In genomic region chr1:26785611-26786436, GRCh38 we compare ENCODE assay signal across 1 cellular context.
TF ChIP-seq lines count a peak whose summit lies in the region.

No MANE protein-coding gene starts in this region.

TF ChIP-seq in K562, 482 proteins besides CTCF, POLR2A, EP300 and RAD21 (continued from another document and continues in another):
- TF ChIP-seq CHD7 (IDR thresholded peaks at IDR 0.05; ENCODE audit: low read depth, low read length) (no peak), CBX1 (IDR thresholded peaks at IDR 0.05; ENCODE audit: low read depth) (no peak), SRSF3 (IDR thresholded peaks at IDR 0.05; ENCODE audit: insufficient read depth, low read length) (no peak), ARID4B (CRISPR knock-in tag; IDR thresholded peaks at IDR 0.05) (no peak), CEBPG (CRISPR knock-in tag; IDR thresholded peaks at IDR 0.05) (no peak; the same call in 1 of the 2 replicates), CEBPG (tag; conservative IDR thresholded peaks at IDR 0.05 in 1 of 2, IDR thresholded peaks at IDR 0.05 in 1 of 2) (peak; percentile 26 to 54; a peak in 3 of 4 replicates), DDX20 (tag; IDR thresholded peaks at IDR 0.05; ENCODE audit: low read depth) (no peak), ZKSCAN8 (CRISPR knock-in tag; IDR thresholded peaks at IDR 0.05) (no peak; the same call in 1 of the 2 replicates), PHF8 (IDR thresholded peaks at IDR 0.05; ENCODE audit: borderline replicate concordance, low read length) (no peak), ZBTB7A (IDR thresholded peaks at IDR 0.05; ENCODE audit: borderline replicate concordance, control insufficient read depth, low read depth, low read length) (no peak), IRF1 (CRISPR knock-in tag; IDR thresholded peaks at IDR 0.05; ENCODE audit: borderline replicate concordance) (no peak), NRF1 (conservative IDR thresholded peaks at IDR 0.05 in 1 of 2, IDR thresholded peaks at IDR 0.05 in 1 of 2) (no peak), HDGF (IDR thresholded peaks at IDR 0.05) (peak; percentile 79; the same call in 1 of the 2 replicates), HMGN3 (IDR thresholded peaks at IDR 0.05; ENCODE audit: borderline replicate concordance, extremely low read depth, insufficient read length, low read depth, low read length) (no peak), TSHZ1 (CRISPR knock-in tag; IDR thresholded peaks at IDR 0.05) (no peak), HNRNPH1 (optimal IDR thresholded peaks at IDR 0.05; ENCODE audit: low read depth, low read length) (no peak), UBTF (IDR thresholded peaks at IDR 0.05; ENCODE audit: borderline replicate concordance in 1 of 2, low read depth in 2 of 2, low read length in 2 of 2) (no peak), E2F5 (CRISPR knock-in tag; IDR thresholded peaks at IDR 0.05) (no peak), ZNF695 (CRISPR knock-in tag; IDR thresholded peaks at IDR 0.05) (no peak), MED1 (CRISPR knock-in tag; IDR thresholded peaks at IDR 0.05; ENCODE audit: borderline replicate concordance) (no peak), JUNB (CRISPR knock-in tag; conservative IDR thresholded peaks at IDR 0.05) (no peak), MTA3 (IDR thresholded peaks at IDR 0.05; ENCODE audit: borderline replicate concordance) (no peak; the same call in 1 of the 2 replicates), ZNF311 (CRISPR knock-in tag; IDR thresholded peaks at IDR 0.05) (peak; percentile 17), KAT8 (IDR thresholded peaks at IDR 0.05; ENCODE audit: low read depth) (no peak)
- TF ChIP-seq, protein P1, sequence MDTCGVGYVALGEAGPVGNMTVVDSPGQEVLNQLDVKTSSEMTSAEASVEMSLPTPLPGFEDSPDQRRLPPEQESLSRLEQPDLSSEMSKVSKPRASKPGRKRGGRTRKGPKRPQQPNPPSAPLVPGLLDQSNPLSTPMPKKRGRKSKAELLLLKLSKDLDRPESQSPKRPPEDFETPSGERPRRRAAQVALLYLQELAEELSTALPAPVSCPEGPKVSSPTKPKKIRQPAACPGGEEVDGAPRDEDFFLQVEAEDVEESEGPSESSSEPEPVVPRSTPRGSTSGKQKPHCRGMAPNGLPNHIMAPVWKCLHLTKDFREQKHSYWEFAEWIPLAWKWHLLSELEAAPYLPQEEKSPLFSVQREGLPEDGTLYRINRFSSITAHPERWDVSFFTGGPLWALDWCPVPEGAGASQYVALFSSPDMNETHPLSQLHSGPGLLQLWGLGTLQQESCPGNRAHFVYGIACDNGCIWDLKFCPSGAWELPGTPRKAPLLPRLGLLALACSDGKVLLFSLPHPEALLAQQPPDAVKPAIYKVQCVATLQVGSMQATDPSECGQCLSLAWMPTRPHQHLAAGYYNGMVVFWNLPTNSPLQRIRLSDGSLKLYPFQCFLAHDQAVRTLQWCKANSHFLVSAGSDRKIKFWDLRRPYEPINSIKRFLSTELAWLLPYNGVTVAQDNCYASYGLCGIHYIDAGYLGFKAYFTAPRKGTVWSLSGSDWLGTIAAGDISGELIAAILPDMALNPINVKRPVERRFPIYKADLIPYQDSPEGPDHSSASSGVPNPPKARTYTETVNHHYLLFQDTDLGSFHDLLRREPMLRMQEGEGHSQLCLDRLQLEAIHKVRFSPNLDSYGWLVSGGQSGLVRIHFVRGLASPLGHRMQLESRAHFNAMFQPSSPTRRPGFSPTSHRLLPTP (IDR thresholded peaks at IDR 0.05; ENCODE audit: borderline replicate concordance, extremely low read depth, insufficient read length) = no peak
- TF ChIP-seq, protein P2, sequence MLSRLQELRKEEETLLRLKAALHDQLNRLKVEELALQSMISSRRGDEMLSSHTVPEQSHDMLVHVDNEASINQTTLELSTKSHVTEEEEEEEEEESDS (CRISPR knock-in tag; IDR thresholded peaks at IDR 0.05) = no peak
